ENCODE assay signal across 21 cellular contexts in the genomic region with DNA sequence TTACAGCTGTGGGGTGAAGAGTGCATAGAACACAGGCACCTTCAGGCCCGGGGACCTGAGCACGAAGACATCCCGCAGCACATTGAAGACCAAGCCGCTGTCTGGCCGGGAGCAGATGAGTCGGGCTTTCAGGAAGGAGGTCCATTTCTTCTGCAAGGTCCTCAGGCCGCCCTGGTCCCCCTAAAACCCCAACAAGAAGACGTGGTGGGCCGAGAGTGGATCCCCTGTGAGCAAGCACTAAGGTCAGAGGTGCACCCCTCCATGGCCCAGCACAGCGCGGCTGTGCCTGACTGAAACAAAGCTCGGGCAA.
DNase-seq lines count a peak whose midpoint lies in the region; ATAC-seq and TF ChIP-seq lines count a peak whose summit lies in the region.
"Had no signal": no experiment of that assay in that cellular context is flagged by ENCODE, and none has a peak within 500 bp of the region (broad histone marks: within the 10 kb centered on the region; RNA-seq: fewer than 3 reads in every experiment).

No MANE protein-coding gene starts in this region.

- no peak overlapping the region for H3K23ac ChIP-seq in IMR-90 (ENCODE audit: low read depth, low read length)

- ATAC-seq in IMR-90 (ENCODE audit: low read depth) (no peak), HG02571 (IDR thresholded peaks at IDR 0.05; ENCODE audit: unreplicated experiment) (no peak)
- ATAC-seq: activated T-cell treated with anti-CD3 and anti-CD28 coated beads, Interleukin-2, amount 50 U/mL, for 4 hours had no signal

- dilution Hi-C loops in IMR-90 (cut with HindIII; ENCODE audit: low sequenced_read_pairs, unreplicated experiment), result no loop called here

- H4K5ac ChIP-seq in IMR-90 (ENCODE audit: low read depth, low read length), result no peak overlapping the region; the same call in 1 of the 2 replicates

- H3K27ac Mint-ChIP-seq in glutamatergic neuron (ENCODE audit: unreplicated experiment), result no peak overlapping the region
- H3K27ac Mint-ChIP-seq: nephron progenitor cell had no signal

- peaks cover 27% of the 10 kb centered on the region for H3K4me1 ChIP-seq in IMR-90 (ENCODE audit: control insufficient read depth, insufficient read depth, low read length)
- peaks cover 2 to 4% of the 10 kb centered on the region in 2 donors for H3K4me1 ChIP-seq in mucosa of rectum (ENCODE audit: control insufficient read depth in 2 of 2, insufficient read depth in 2 of 2, low read length in 2 of 2)
- peaks cover 37% of the 10 kb centered on the region for H3K4me1 ChIP-seq in suprapubic skin

- H3K27me3 ChIP-seq in IMR-90 (ENCODE audit: control insufficient read depth, insufficient read depth, low read length), result no peaks in the 10 kb centered on the region
- no peaks in the 10 kb centered on the region for H3K27me3 ChIP-seq in mucosa of rectum (ENCODE audit: control insufficient read depth in 2 of 2, insufficient read depth in 2 of 2, low read length in 2 of 2)
- no peaks in the 10 kb centered on the region for H3K27me3 ChIP-seq in suprapubic skin
- H3K27me3 ChIP-seq: heart right ventricle had no signal

- no peak overlapping the region for H3K14ac ChIP-seq in IMR-90 (replicated peaks; ENCODE audit: low read depth, low read length)

- no peaks in the 10 kb centered on the region for H4K20me1 ChIP-seq in IMR-90 (ENCODE audit: insufficient read depth, low read length)

- H2BK20ac ChIP-seq in IMR-90 (ENCODE audit: low read depth, low read length), result no peak overlapping the region

- no peak overlapping the region for H3K56ac ChIP-seq in IMR-90 (ENCODE audit: extremely low read depth, insufficient read depth, low read length)

- H2BK5ac ChIP-seq in IMR-90 (ENCODE audit: low read depth, low read length, poor library complexity, severe bottlenecking), result no peak overlapping the region

- TF ChIP-seq RAD21 in IMR-90 (IDR thresholded peaks at IDR 0.05; ENCODE audit: low read length), result no peak

- no peak for TF ChIP-seq EP300 in suprapubic skin (IDR thresholded peaks at IDR 0.05)

- no peak overlapping the region for H4K8ac ChIP-seq in IMR-90 (ENCODE audit: low read depth in 2 of 2, low read length in 2 of 2)

- no TSS peak for BruUV-seq in IMR-90 (replicated peaks; lab: Mats Ljungman, UMichigan)

- peaks cover 7% of the 10 kb centered on the region for H3K27me3 Mint-ChIP-seq in glutamatergic neuron (ENCODE audit: unreplicated experiment)
- H3K27me3 Mint-ChIP-seq: CD4-positive, CD25-positive, alpha-beta regulatory T cell had no signal

- DNase-seq in IMR-90 (no peak), suprapubic skin (ENCODE audit: low spot score in 2 of 2) (no peak), glutamatergic neuron (no peak), NCI-H226 (no peak)
- no peak for DNase-seq in activated CD4-positive, CD25-positive, alpha-beta regulatory T cell treated with anti-CD3 and anti-CD28 coated beads, Interleukin-2, amount 50 U/mL, for 72 hours
- DNase-seq: activated CD4-positive, alpha-beta T cell treated with anti-CD3 and anti-CD28 coated beads for 4 hours; activated naive CD4-positive, alpha-beta T cell treated with Interleukin-2 at 50 U/mL for 16 hours; activated T-cell treated with anti-CD3 and anti-CD28 coated beads, Interleukin-2, amount 50 U/mL, for 4 hours; H7; NCI-H1092; NCI-H187; NCI-H774; nephron progenitor cell; RPMI8226 had no signal

- H3K36me3 ChIP-seq in IMR-90 (ENCODE audit: control insufficient read depth, insufficient read depth, low read length), result peaks cover 50% of the 10 kb centered on the region
- H3K36me3 ChIP-seq in mucosa of rectum (ENCODE audit: control insufficient read depth in 2 of 2, insufficient read depth in 2 of 2, low read length in 2 of 2), result peaks cover 43 to 78% of the 10 kb centered on the region in 2 donors
- peaks cover 77% of the 10 kb centered on the region for H3K36me3 ChIP-seq in suprapubic skin

- H3K36me3 Mint-ChIP-seq in glutamatergic neuron (ENCODE audit: unreplicated experiment), result peaks cover 4% of the 10 kb centered on the region

- H3K4me3 ChIP-seq in IMR-90 (ENCODE audit: insufficient read depth, low read depth, low read length), result no peak overlapping the region
- no peak overlapping the region for H3K4me3 ChIP-seq in mucosa of rectum (ENCODE audit: low read length in 2 of 2)
- no peak overlapping the region for H3K4me3 ChIP-seq in suprapubic skin
- H3K4me3 ChIP-seq: heart right ventricle, SK-N-MC had no signal

- H3K4ac ChIP-seq in IMR-90 (ENCODE audit: low read depth, low read length), result peak overlapping the region; percentile 73

- peak overlapping the region; percentile 25; the same call in 1 of the 2 replicates for H4K91ac ChIP-seq in IMR-90 (ENCODE audit: insufficient read depth, low read depth, low read length)

- CTCF ChIA-PET in IMR-90 (lab: Yijun Ruan, JAX), result no interaction called here

- H2AFZ ChIP-seq in IMR-90 (replicated peaks; ENCODE audit: low read length, poor library complexity), result no peak overlapping the region

- no peak overlapping the region for H3K9ac ChIP-seq in IMR-90 (ENCODE audit: low read depth, low read length)
- H3K9ac ChIP-seq in mucosa of rectum (ENCODE audit: low read depth in 1 of 2, low read length in 2 of 2), result no peak overlapping the region

- H3K9me3 ChIP-seq in IMR-90 (ENCODE audit: control insufficient read depth, insufficient read depth, low read length), result no peaks in the 10 kb centered on the region
- H3K9me3 ChIP-seq in mucosa of rectum (ENCODE audit: control insufficient read depth in 2 of 2, low read length in 2 of 2), result no peaks in the 10 kb centered on the region
- no peaks in the 10 kb centered on the region for H3K9me3 ChIP-seq in suprapubic skin
- H3K9me3 ChIP-seq: heart right ventricle had no signal

- H2AK5ac ChIP-seq in IMR-90 (ENCODE audit: low read depth, low read length), result no peak overlapping the region

- peaks cover 1% of the 10 kb centered on the region for H3K4me1 Mint-ChIP-seq in glutamatergic neuron (ENCODE audit: low read depth, unreplicated experiment)

- H3K27ac ChIP-seq in IMR-90 (ENCODE audit: insufficient read depth, low read length) (no peak overlapping the region), cingulate gyrus (ENCODE audit: low read depth, low read length) (peak overlapping the region; percentile 95), mucosa of rectum (ENCODE audit: low read depth in 2 of 2, low read length in 2 of 2) (peak overlapping the region; percentile 61 to 69), suprapubic skin (peak overlapping the region; percentile 47)
- H3K27ac ChIP-seq: SK-N-MC had no signal

- no peak for TF ChIP-seq POLR2A in IMR-90 (IDR thresholded peaks at IDR 0.05; ENCODE audit: low read depth, low read length)
- no peak for TF ChIP-seq POLR2A in suprapubic skin (IDR thresholded peaks at IDR 0.05)

- H2BK120ac ChIP-seq in IMR-90 (ENCODE audit: low read depth, low read length), result peak overlapping the region; percentile 46; the same call in 1 of the 2 replicates

- H3K9me3 Mint-ChIP-seq in glutamatergic neuron (ENCODE audit: unreplicated experiment), result peaks cover 23% of the 10 kb centered on the region
- H3K9me3 Mint-ChIP-seq: activated T-cell treated with anti-CD3 and anti-CD28 coated beads, Interleukin-2, amount 50 U/mL, for 4 hours; CD4-positive, CD25-positive, alpha-beta regulatory T cell; nephron progenitor cell; T-helper 1 cell treated with Interleukin-12 subunit alpha and Interleukin-12 subunit beta and Interleukin-4 antibody, amounts not matched to agents 30 μg/mL and 1 μg/mL, for 36 hours had no signal

- in situ Hi-C loops in IMR-90 (cut with MboI; ENCODE audit: low sequenced_read_pairs), result no loop called here

- H3K79me1 ChIP-seq in IMR-90 (ENCODE audit: low read depth in 1 of 2, low read length in 2 of 2), result no peaks in the 10 kb centered on the region

- no peak for TF ChIP-seq CTCF in IMR-90 (conservative IDR thresholded peaks at IDR 0.05; ENCODE audit: low read depth, low read length)
- no peak for TF ChIP-seq CTCF in suprapubic skin (IDR thresholded peaks at IDR 0.05)
- no peak for TF ChIP-seq CTCF in glutamatergic neuron (IDR thresholded peaks at IDR 0.05; ENCODE audit: partially characterized antibody, unreplicated experiment)

- no peak overlapping the region for H2BK15ac ChIP-seq in IMR-90 (ENCODE audit: low read depth, low read length)

- 95% methylated on average over 3 of the region's 12 CpGs; no CpG with 5 or more reads in 1 of the 2 experiments for WGBS in IMR-90 (ENCODE audit: extremely low coverage in 2 of 2, insufficient read length in 1 of 2), 2 experiments
- WGBS in suprapubic skin, result 95% methylated on average over 12 of the region's 12 CpGs

- H2AK9ac ChIP-seq in IMR-90 (replicated peaks; ENCODE audit: low read depth, low read length, poor library complexity), result no peak overlapping the region

- intact Hi-C loops in IMR-90 (cut with micrococcal nuclease), result no loop called here

- no peak overlapping the region for H3K4me3 Mint-ChIP-seq in glutamatergic neuron (ENCODE audit: unreplicated experiment)
- H3K4me3 Mint-ChIP-seq: activated T-cell treated with anti-CD3 and anti-CD28 coated beads, Interleukin-2, amount 50 U/mL, for 4 hours; CD4-positive, CD25-positive, alpha-beta regulatory T cell; nephron progenitor cell; T-helper 1 cell treated with Interleukin-12 subunit alpha and Interleukin-12 subunit beta and Interleukin-4 antibody, amounts not matched to agents 30 μg/mL and 1 μg/mL, for 36 hours had no signal

- H3K18ac ChIP-seq in IMR-90 (ENCODE audit: low read depth, low read length), result no peak overlapping the region; the same call in 1 of the 2 replicates

- H3K4me2 ChIP-seq in IMR-90 (ENCODE audit: low read depth, low read length), result no peak overlapping the region

- POLR2A ChIA-PET in IMR-90 (lab: Charles Lee; ENCODE audit: unreplicated experiment), result no interaction called here

- peaks cover 9% of the 10 kb centered on the region; the same call in 1 of the 2 replicates for H3K9me1 ChIP-seq in IMR-90 (ENCODE audit: insufficient read depth, low read length)

TF ChIP-seq in IMR-90, 13 proteins besides CTCF, POLR2A, EP300 and RAD21 (continues in another document):
- TF ChIP-seq BHLHE40 (IDR thresholded peaks at IDR 0.05; ENCODE audit: low read depth, low read length) (no peak), FOS (IDR thresholded peaks at IDR 0.05; ENCODE audit: low read depth, low read length) (no peak), USF2 (IDR thresholded peaks at IDR 0.05; ENCODE audit: low read depth, low read length) (no peak), MAFK (IDR thresholded peaks at IDR 0.05; ENCODE audit: low read depth, low read length) (no peak), MAZ (IDR thresholded peaks at IDR 0.05; ENCODE audit: borderline replicate concordance, low read depth, low read length) (no peak), SMC3 (IDR thresholded peaks at IDR 0.05; ENCODE audit: low read depth, low read length) (no peak), CEBPB (IDR thresholded peaks at IDR 0.05; ENCODE audit: low read depth, low read length) (no peak), NFE2L2 (IDR thresholded peaks at IDR 0.05; ENCODE audit: low read depth, low read length) (no peak)
